In the genomic region with DNA sequence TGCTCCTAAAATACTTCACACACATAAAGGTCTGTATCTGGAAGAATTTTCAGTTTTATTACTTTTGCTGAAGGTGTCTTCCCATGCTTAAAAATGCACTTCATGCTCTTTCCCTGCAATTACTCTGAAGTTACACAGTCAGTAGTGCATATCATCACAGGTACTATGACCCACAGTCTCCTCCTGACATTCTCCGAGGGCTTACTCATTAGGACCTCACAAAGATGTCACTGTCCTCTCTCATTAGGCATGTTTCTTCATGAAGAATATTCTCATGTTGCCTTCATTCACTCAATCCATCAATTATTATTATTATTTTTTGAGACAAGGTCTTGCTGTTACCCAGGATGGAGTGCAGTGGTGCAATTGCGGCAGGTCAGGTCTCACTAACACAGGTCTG, we compare ENCODE assay signal across 7 cellular contexts.
"Had no signal": no experiment of that assay in that cellular context is flagged by ENCODE, and none has a peak within 500 bp of the region (broad histone marks: within the 10 kb centered on the region; RNA-seq: fewer than 3 reads in every experiment).

No MANE protein-coding gene starts in this region.

- H3K27ac Mint-ChIP-seq: GM23338, H9 had no signal

- H3K9me3 Mint-ChIP-seq: GM23338, H9 had no signal

- H2AFZ ChIP-seq: GM23338 had no signal

- ATAC-seq: GM23338 had no signal

- H3K4me1 Mint-ChIP-seq: GM23338 had no signal

- H3K4me3 ChIP-seq: GM23338 had no signal

- H3K4me3 Mint-ChIP-seq: GM23338, H9 had no signal

- H3K4me2 ChIP-seq: GM23338 had no signal

- FAIRE-seq: H1, H54, HTR-8/SVneo had no signal

- DNase-seq: H9, HCEC 1CT, IMR-90 had no signal
